13 cellular contexts compared by ENCODE assay signal in the genomic region with DNA sequence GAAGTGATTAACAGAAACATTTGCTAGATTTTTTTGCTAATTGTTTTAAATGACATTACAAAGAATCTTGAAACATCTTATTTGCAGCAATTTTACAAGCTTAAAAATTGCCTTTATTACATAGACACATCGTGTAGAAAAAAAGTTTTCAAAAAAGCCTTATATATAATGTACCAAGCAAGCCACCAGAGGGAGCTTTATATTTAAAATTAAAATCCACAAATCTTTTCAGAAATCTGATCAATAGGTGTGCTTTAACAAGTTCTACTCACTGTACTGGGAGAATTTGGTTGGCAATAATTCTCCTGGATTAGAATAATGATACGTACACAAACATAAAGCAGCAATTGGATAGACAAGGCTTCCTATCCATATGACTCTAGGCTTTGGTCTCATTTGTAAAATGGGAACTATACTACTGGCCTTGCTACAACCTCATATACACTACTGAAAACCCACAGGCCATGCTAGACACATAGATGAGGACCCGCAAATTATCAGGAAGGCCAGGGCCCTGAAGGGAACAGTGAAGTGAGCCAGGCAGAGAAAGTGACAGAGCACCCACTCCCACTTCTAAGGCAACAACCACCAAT. TPM values are rescaled to one million over a fixed set of nuclear protein-coding genes. Genes with fewer than 3 reads are reported as not detected.
DNase-seq lines count a peak whose midpoint lies in the region; ATAC-seq and TF ChIP-seq lines count a peak whose summit lies in the region.
"Had no signal": no experiment of that assay in that cellular context is flagged by ENCODE, and none has a peak within 500 bp of the region (broad histone marks: within the 10 kb centered on the region; RNA-seq: fewer than 3 reads in every experiment).

No MANE protein-coding gene starts in this region.

- peaks cover 8% of the 10 kb centered on the region for H3K4me1 ChIP-seq in cardiac muscle cell (ENCODE audit: low read depth)
- H3K4me1 ChIP-seq in OCI-LY1 (ENCODE audit: insufficient read depth, low read length, severe bottlenecking): peaks cover 10% of the 10 kb centered on the region
- peaks cover 10 to 26% (median 21%) of the 10 kb centered on the region in 4 donors for H3K4me1 ChIP-seq in esophagus muscularis mucosa
- H3K4me1 ChIP-seq in transverse colon: peaks cover 0 to 12% (median 10%) of the 10 kb centered on the region in 4 donors
- H3K4me1 ChIP-seq in SJCRH30: no peaks in the 10 kb centered on the region

- H3K27me3 ChIP-seq in cardiac muscle cell: no peaks in the 10 kb centered on the region
- H3K27me3 ChIP-seq in OCI-LY1 (ENCODE audit: insufficient read depth, low read length): no peaks in the 10 kb centered on the region
- H3K27me3 ChIP-seq in esophagus muscularis mucosa: no peaks in the 10 kb centered on the region
- no peaks in the 10 kb centered on the region for H3K27me3 ChIP-seq in transverse colon
- H3K27me3 ChIP-seq in SJCRH30: no peaks in the 10 kb centered on the region
- H3K27me3 ChIP-seq: gastrocnemius medialis had no signal

- in situ Hi-C loops in transverse colon (cut with MboI; ENCODE audit: low pct_ligation_motif_present in 1 of 4, low pct_unique_long_range_greater_than_20kb in 1 of 4, low sequenced_read_pairs in 3 of 4): loop anchor here in 1 of 4 donors (10.0 kb wide), 1 partner anchor 124 kb away; no protein-coding TSS in a partner anchor

- no peaks in the 10 kb centered on the region for H4K20me1 ChIP-seq in OCI-LY1 (ENCODE audit: insufficient read depth, low read length)

- H3K9me3 ChIP-seq in cardiac muscle cell (ENCODE audit: low read depth) (no peaks in the 10 kb centered on the region), OCI-LY1 (ENCODE audit: low read length) (no peaks in the 10 kb centered on the region), esophagus muscularis mucosa (no peaks in the 10 kb centered on the region), transverse colon (no peaks in the 10 kb centered on the region), SJCRH30 (replicated peaks) (no peaks in the 10 kb centered on the region)
- H3K9me3 ChIP-seq: gastrocnemius medialis had no signal

- no peaks in the 10 kb centered on the region for H3F3A ChIP-seq in OCI-LY1 (ENCODE audit: insufficient read depth, low read length)

- intact Hi-C loops in Right ventricle myocardium superior (cut with DNase I): no loop called here
- intact Hi-C loops in esophagus muscularis mucosa (cut with DNase I): loop anchor here (10.0 kb wide), 1 partner anchor 1146 kb away; the partner anchor contains the start of gene STRBP
- intact Hi-C loops in transverse colon (cut with DNase I; ENCODE audit: low total_unique reads): no loop called here

- ATAC-seq in Right ventricle myocardium superior (ENCODE audit: poor library complexity) (no peak), GM21825 (IDR thresholded peaks at IDR 0.05; ENCODE audit: unreplicated experiment) (no peak)
- ATAC-seq: gastrocnemius medialis; stimulated activated naive CD8-positive, alpha-beta T cell treated with anti-CD3 and anti-CD28 coated beads, Interleukin-15, amount 100 ng/mL, for 72 hours had no signal

- peaks cover 66% of the 10 kb centered on the region for H3K36me3 ChIP-seq in cardiac muscle cell
- peaks cover 90% of the 10 kb centered on the region for H3K36me3 ChIP-seq in OCI-LY1 (ENCODE audit: insufficient read depth, low read length)
- H3K36me3 ChIP-seq in esophagus muscularis mucosa: peaks cover 56 to 86% (median 82%) of the 10 kb centered on the region in 4 donors
- peaks cover 0 to 59% (median 25%) of the 10 kb centered on the region in 4 donors for H3K36me3 ChIP-seq in transverse colon
- H3K36me3 ChIP-seq in SJCRH30: peaks cover 84% of the 10 kb centered on the region

- no peak overlapping the region for H3K9ac ChIP-seq in OCI-LY1 (ENCODE audit: low read length)

- WGBS in esophagus muscularis mucosa: 63% methylated on average over 3 of the region's 3 CpGs
- 54 to 61% methylated on average over 3 of the region's 3 CpGs for WGBS in transverse colon (ENCODE audit: low coverage in 1 of 2), 2 donors

- TF ChIP-seq CTCF in cardiac muscle cell (IDR thresholded peaks at IDR 0.05; ENCODE audit: low read depth, low read length) (peak; percentile 37), OCI-LY1 (IDR thresholded peaks at IDR 0.05; ENCODE audit: low read length) (peak; percentile 48), esophagus muscularis mucosa (IDR thresholded peaks at IDR 0.05) (peak in 2 of 3 experiments; percentile 13 to 25), transverse colon (IDR thresholded peaks at IDR 0.05) (peak in 4 of 5 experiments; percentile 16 to 40 (median 30))

- H3K27ac ChIP-seq in cardiac muscle cell (no peak overlapping the region), OCI-LY1 (ENCODE audit: low read depth, low read length, poor library complexity, severe bottlenecking) (no peak overlapping the region), esophagus muscularis mucosa (replicated peaks in 1 of 4) (no peak overlapping the region), transverse colon (peak overlapping the region in 1 of 4 donors; percentile 11), SJCRH30 (no peak overlapping the region)

- TF ChIP-seq EP300 in esophagus muscularis mucosa (IDR thresholded peaks at IDR 0.05) (no peak), transverse colon (IDR thresholded peaks at IDR 0.05; ENCODE audit: low read depth) (no peak)

- no peak overlapping the region for H2AFZ ChIP-seq in OCI-LY1 (ENCODE audit: low read length)

- no peak overlapping the region for H3K4me2 ChIP-seq in OCI-LY1 (ENCODE audit: low read length)

- H3K9me2 ChIP-seq in OCI-LY1 (ENCODE audit: low read depth, low read length): no peaks in the 10 kb centered on the region

- TF ChIP-seq POLR2A in esophagus muscularis mucosa (IDR thresholded peaks at IDR 0.05; ENCODE audit: low read depth) (no peak), transverse colon (IDR thresholded peaks at IDR 0.05) (no peak)

- peaks cover 13% of the 10 kb centered on the region for H3K79me2 ChIP-seq in OCI-LY1 (ENCODE audit: insufficient read depth, low read length)

- no peak overlapping the region for H3K4me3 ChIP-seq in cardiac muscle cell
- H3K4me3 ChIP-seq in OCI-LY1 (ENCODE audit: low read depth, low read length, poor library complexity, severe bottlenecking): no peak overlapping the region
- H3K4me3 ChIP-seq in esophagus muscularis mucosa: no peak overlapping the region
- no peak overlapping the region for H3K4me3 ChIP-seq in transverse colon
- no peak overlapping the region for H3K4me3 ChIP-seq in SJCRH30
- H3K4me3 ChIP-seq: gastrocnemius medialis had no signal

- no peak for DNase-seq in cardiac muscle cell (ENCODE audit: low read depth in 1 of 2, low spot score in 1 of 2)
- no peak for DNase-seq in Right ventricle myocardium superior
- no peak for DNase-seq in esophagus muscularis mucosa (ENCODE audit: extremely low spot score)
- no peak for DNase-seq in transverse colon
- DNase-seq in NCI-H446 treated with DMSO at 0.1 percent for 48 hours (lab: John Stamatoyannopoulos, UW): no peak
- DNase-seq in SJCRH30: no peak
- DNase-seq: activated CD4-positive, alpha-beta T cell treated with anti-CD3 and anti-CD28 coated beads, Interleukin-2, amount 50 U/mL, for 1 hour; NCI-H1436; stimulated activated naive CD8-positive, alpha-beta T cell treated with anti-CD3 and anti-CD28 coated beads, Interleukin-15, amount 100 ng/mL, for 72 hours had no signal

RNA-seq across cellular contexts. Expression of gene PSMB7, which starts 4.8 kb away (rescaled TPM):
- 160 and 216 TPM in 2 replicates for total RNA-seq in cardiac muscle cell
- 226 and 282 TPM in 2 replicates for polyA plus RNA-seq in cardiac muscle cell
- total RNA-seq in Right ventricle myocardium superior: 172 TPM
- total RNA-seq in esophagus muscularis mucosa: 100 to 1,000 TPM; 105 to 124 (median 113) TPM
- total RNA-seq in transverse colon: 100 to 1,000 TPM in 1 of 4 donors, 10 to 100 TPM in 3; 11.6 to 136 (median 51.6) TPM
- total RNA-seq in SJCRH30 (2014; rRNA removed; shearing (Covaris generic)): 393 and 403 TPM in 2 replicates

RNA-seq across cellular contexts. Expression of gene ADGRD2, which starts 39.8 kb away (rescaled TPM):
- total RNA-seq in cardiac muscle cell (not detected in 2 replicates), Right ventricle myocardium superior (not detected), esophagus muscularis mucosa (not detected), transverse colon (not detected)
- polyA plus RNA-seq in cardiac muscle cell: 1.7 TPM in 1 of 2 replicates, not detected in the other
- total RNA-seq in SJCRH30 (2014; rRNA removed; shearing (Covaris generic)): not detected in 2 replicates
- total RNA-seq: gastrocnemius medialis, mesenteric fat pad had no signal
